ENCODE assay signal across 26 cellular contexts in genomic region chr3:69389520-69390248, GRCh38. TPM values are rescaled to one million over a fixed set of nuclear protein-coding genes. Genes with fewer than 3 reads are reported as not detected.
DNase-seq lines count a peak whose midpoint lies in the region; ATAC-seq and TF ChIP-seq lines count a peak whose summit lies in the region.
"Had no signal": no experiment of that assay in that cellular context is flagged by ENCODE, and none has a peak within 500 bp of the region (broad histone marks: within the 10 kb centered on the region; RNA-seq: fewer than 3 reads in every experiment).

No MANE protein-coding gene starts in this region.

- DNase-seq in NOMO-1 treated with DMSO at 0.1 percent for 48 hours (lab: John Stamatoyannopoulos, UW; ENCODE audit: unreplicated experiment), result peak; percentile 10
- no peak for DNase-seq in NOMO-1 treated with dmso at 0.1 percent for 144 hours (lab: John Stamatoyannopoulos, UW; ENCODE audit: unreplicated experiment)
- DNase-seq in RWPE2 (ENCODE audit: low spot score), result no peak
- no peak for DNase-seq in epithelial cell of prostate (ENCODE audit: low read depth, low spot score)
- DNase-seq in pons (ENCODE audit: low spot score), result peak; percentile 59
- DNase-seq in NCI-H1105 treated with DMSO at 0.1 percent for 48 hours (lab: John Stamatoyannopoulos, UW), result no peak
- DNase-seq in NK-92 treated with Interleukin-12 subunit alpha and Interleukin-12 subunit beta, amount 100 ng/mL, for 24 hours (lab: John Stamatoyannopoulos, UW), result no peak
- DNase-seq in Caco-2, result no peak
- DNase-seq: activated B cell treated with CpG ODN at 0.5 μM for 24 hours; activated CD4-positive, alpha-beta T cell treated with anti-CD3 and anti-CD28 coated beads, Interleukin-2, amount 50 U/mL, for 48 hours; activated CD8-positive, alpha-beta memory T cell treated with anti-CD3 and anti-CD28 coated beads, Interleukin-2, amount 50 U/mL, for 4 hours; anterior cingulate cortex; dermis blood vessel endothelial cell; NCI-H1092; NCI-H1930; NCI-H2227 treated with DMSO at 0.1 percent for 48 hours; NCI-H69; sigmoid colon had no signal

- H3K36me3 ChIP-seq in RWPE2 (ENCODE audit: low read depth), result no peaks in the 10 kb centered on the region
- H3K36me3 ChIP-seq in Caco-2 (ENCODE audit: control insufficient read depth, insufficient read depth, low read length), result no peaks in the 10 kb centered on the region
- H3K36me3 ChIP-seq: sigmoid colon had no signal

- intact Hi-C loops in Caco-2 (cut with micrococcal nuclease; ENCODE audit: unreplicated experiment), result no loop called here

- POLR2A ChIA-PET in Caco-2 (lab: Charles Lee), result no interaction called here

- H3K9me3 ChIP-seq in RWPE2 (ENCODE audit: severe bottlenecking), result no peaks in the 10 kb centered on the region
- H3K9me3 ChIP-seq in Caco-2, result 0 out of 2 replicates have a peak, but pooled peaks cover 4% of the 10 kb centered on the region

- H3K27me3 ChIP-seq in RWPE2 (ENCODE audit: insufficient read depth, poor library complexity, severe bottlenecking), result no peaks in the 10 kb centered on the region
- peaks cover 1% of the 10 kb centered on the region; the same call in 1 of the 2 replicates for H3K27me3 ChIP-seq in Caco-2 (replicated peaks; ENCODE audit: control insufficient read depth, insufficient read depth, low read length)

- peaks cover 18% of the 10 kb centered on the region for H3K4me1 ChIP-seq in RWPE2 (ENCODE audit: insufficient read depth, poor library complexity, severe bottlenecking)
- H3K4me1 ChIP-seq in Caco-2, result peaks cover 5% of the 10 kb centered on the region; the same call in 1 of the 2 replicates
- H3K4me1 ChIP-seq: parathyroid adenoma had no signal

- peak; percentile 65 for ATAC-seq in RWPE2 (ENCODE audit: low read depth)
- ATAC-seq: GM23338, left lobe of liver had no signal

- H3K9me3 Mint-ChIP-seq in Caco-2 (ENCODE audit: unreplicated experiment), result no peaks in the 10 kb centered on the region
- H3K9me3 Mint-ChIP-seq: activated naive CD4-positive, alpha-beta T cell treated with anti-CD3 and anti-CD28 coated beads, Interleukin-2, amount 50 U/mL, for 24 hours; nephron; stimulated activated naive CD8-positive, alpha-beta T cell treated with anti-CD3 and anti-CD28 coated beads, Interleukin-15, Interleukin-2, amounts not matched to agents 100 ng/mL and 50 ng/mL, for 24 hours; type B pancreatic cell had no signal

- CTCF ChIA-PET in Caco-2 (lab: Charles Lee), result no interaction called here

- no peaks in the 10 kb centered on the region for H3K4me1 Mint-ChIP-seq in Caco-2 (ENCODE audit: low read depth, unreplicated experiment)

- BruUV-seq in Caco-2 (replicated peaks; lab: Mats Ljungman, UMichigan), result no TSS peak

- H3K36me3 Mint-ChIP-seq in Caco-2 (ENCODE audit: insufficient read depth, unreplicated experiment), result no peaks in the 10 kb centered on the region
- H3K36me3 Mint-ChIP-seq: activated naive CD4-positive, alpha-beta T cell treated with anti-CD3 and anti-CD28 coated beads, Interleukin-2, amount 50 U/mL, for 24 hours; type B pancreatic cell had no signal

- H3K4me3 ChIP-seq in RWPE2 (ENCODE audit: severe bottlenecking) (no peak overlapping the region), Caco-2 (ENCODE audit: low read depth, low read length) (no peak overlapping the region)
- H3K4me3 ChIP-seq: GM23338, sigmoid colon had no signal

- H3K27ac Mint-ChIP-seq in Caco-2 (ENCODE audit: unreplicated experiment), result no peak overlapping the region
- H3K27ac Mint-ChIP-seq: activated B cell treated with CpG ODN at 0.5 μM for 24 hours; activated naive CD4-positive, alpha-beta T cell treated with anti-CD3 and anti-CD28 coated beads, Interleukin-2, amount 50 U/mL, for 24 hours; GM23338; stimulated activated naive CD8-positive, alpha-beta T cell treated with anti-CD3 and anti-CD28 coated beads, Interleukin-15, Interleukin-2, amounts not matched to agents 100 ng/mL and 50 ng/mL, for 24 hours; type B pancreatic cell had no signal

- no peak for TF ChIP-seq CTCF in RWPE2 (IDR thresholded peaks at IDR 0.05; ENCODE audit: poor library complexity, severe bottlenecking)
- no peak for TF ChIP-seq CTCF in Caco-2 (IDR thresholded peaks at IDR 0.05; ENCODE audit: insufficient read depth in 1 of 2, low read depth in 1 of 2, low read length in 1 of 2, severe bottlenecking in 1 of 2, unreplicated experiment in 1 of 2)

- H3K27me3 Mint-ChIP-seq in Caco-2 (ENCODE audit: insufficient read depth, unreplicated experiment), result no peaks in the 10 kb centered on the region

- peak overlapping the region; percentile 33 for H3K27ac ChIP-seq in RWPE2 (ENCODE audit: poor library complexity, severe bottlenecking)
- H3K27ac ChIP-seq in epithelial cell of prostate, result peak overlapping the region; percentile 55
- H3K27ac ChIP-seq: 22Rv1, parathyroid adenoma, sigmoid colon had no signal

- H3K4me3 Mint-ChIP-seq in Caco-2 (ENCODE audit: unreplicated experiment), result no peak overlapping the region
- H3K4me3 Mint-ChIP-seq: activated B cell treated with CpG ODN at 0.5 μM for 24 hours; activated naive CD4-positive, alpha-beta T cell treated with anti-CD3 and anti-CD28 coated beads, Interleukin-2, amount 50 U/mL, for 24 hours; GM23338; nephron; stimulated activated naive CD8-positive, alpha-beta T cell treated with anti-CD3 and anti-CD28 coated beads, Interleukin-15, Interleukin-2, amounts not matched to agents 100 ng/mL and 50 ng/mL, for 24 hours; type B pancreatic cell had no signal

RNA-seq across cellular contexts. Expression of gene FRMD4B, which starts 3.8 kb away (rescaled TPM):
- 43.2 and 47.5 TPM in 2 replicates for total RNA-seq in Caco-2 (2022)
- total RNA-seq: activated B cell treated with CpG ODN at 0.5 μM for 24 hours had no signal

Comparison
In these comparisons a context has a peak if more than half of its experiments do, and no peak if none do; other contexts are left out.
1. DNase-seq: peak in NOMO-1 treated with DMSO at 0.1 percent for 48 hours (single experiment) and pons (single experiment); none in NOMO-1 treated with dmso at 0.1 percent for 144 hours (single experiment), RWPE2 (single experiment), epithelial cell of prostate (single experiment), NCI-H1105 treated with DMSO at 0.1 percent for 48 hours (single experiment), NK-92 treated with Interleukin-12 subunit alpha and Interleukin-12 subunit beta, amount 100 ng/mL, for 24 hours (single experiment) and Caco-2 (0 of 2).